21 cellular contexts compared by ENCODE assay signal in the genomic region with DNA sequence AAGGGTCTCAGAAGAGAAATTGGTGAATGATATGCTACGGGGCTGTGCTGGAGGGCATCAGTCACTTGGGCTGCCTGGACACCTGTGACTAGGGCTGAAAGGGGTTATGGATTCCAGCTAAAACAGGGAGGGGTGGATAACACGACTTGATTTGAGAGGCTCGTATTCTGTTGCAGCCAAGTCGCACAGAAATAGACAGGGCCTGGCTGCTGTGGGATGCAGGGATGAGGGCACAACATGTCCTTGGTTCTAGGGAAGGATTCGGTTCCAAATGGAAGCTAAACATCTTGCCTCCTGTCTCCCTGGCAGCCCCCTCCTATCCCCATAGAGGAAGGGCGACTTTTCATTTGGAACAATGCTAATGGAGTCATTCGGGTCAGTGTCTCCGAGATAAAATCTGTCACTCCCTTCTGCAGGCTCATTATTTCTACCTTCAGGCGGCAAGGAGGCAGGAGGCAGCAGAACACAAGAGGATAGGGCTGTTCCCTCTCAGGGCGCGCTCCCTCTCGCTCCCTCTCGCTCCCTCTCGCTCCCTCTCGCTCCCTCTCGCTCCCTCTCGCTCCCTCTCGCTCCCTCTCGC.
"Had no signal": no experiment of that assay in that cellular context is flagged by ENCODE, and none has a peak within 500 bp of the region (broad histone marks: within the 10 kb centered on the region; RNA-seq: fewer than 3 reads in every experiment).

No MANE protein-coding gene starts in this region.

- DNase-seq: activated CD4-positive, alpha-beta T cell treated with anti-CD3 and anti-CD28 coated beads for 1 hour; activated CD4-positive, alpha-beta T cell treated with anti-CD3 and anti-CD28 coated beads, Interleukin-2, amount 50 U/mL, for 1 hour; activated CD8-positive, alpha-beta T cell treated with anti-CD3 and anti-CD28 coated beads, Interleukin-2, amount 10 ng/mL, durations not matched to agents 7 days and 5 days; activated gamma-delta T cell; activated naive CD4-positive, alpha-beta T cell treated with anti-CD3 and anti-CD28 coated beads, Interleukin-2, amount 50 U/mL, for 16 hours; activated naive CD8-positive, alpha-beta T cell treated with anti-CD3 and anti-CD28 coated beads, Interleukin-2, amount 50 U/mL, for 24 hours; cortex of kidney; heart right ventricle; nucleus accumbens; right lobe of liver; stimulated activated CD4-positive, alpha-beta T cell treated with anti-CD3 and anti-CD28 coated beads, Interleukin-15, amount 100 ng/mL, for 24 hours; stomach; WERI-Rb-1 had no signal

- FAIRE-seq: TTC549, urothelium cell line had no signal

- H3K9ac ChIP-seq: parathyroid adenoma had no signal

- ATAC-seq: activated CD8-positive, alpha-beta T cell treated with anti-CD3 and anti-CD28 coated beads, Interleukin-2, amount 10 ng/mL, durations not matched to agents 7 days and 5 days; activated naive CD8-positive, alpha-beta T cell treated with anti-CD3 and anti-CD28 coated beads, Interleukin-2, amount 50 U/mL, for 24 hours; heart right ventricle; right lobe of liver; stimulated activated memory B cell treated with anti-CD40 and anti-IgM and Interleukin-4, amounts not matched to agents 10 μg/mL and 1 μg/mL and 100 μg/mL, for 72 hours had no signal

- H3K4me2 ChIP-seq: smooth muscle cell had no signal

- H3K27ac ChIP-seq: epithelial cell of prostate, heart right ventricle, parathyroid adenoma, right lobe of liver, stomach, suprapubic skin, tibial nerve, WERI-Rb-1 had no signal

- H2AFZ ChIP-seq: parathyroid adenoma had no signal

- H3K4me3 ChIP-seq: heart right ventricle, right lobe of liver, smooth muscle cell, stomach, suprapubic skin, tibial nerve had no signal

- H3K79me2 ChIP-seq: parathyroid adenoma had no signal

- H3K4me1 ChIP-seq: parathyroid adenoma, right lobe of liver, stomach, suprapubic skin, tibial nerve had no signal

- H3K36me3 ChIP-seq: heart right ventricle, right lobe of liver, stomach, suprapubic skin, tibial nerve, WERI-Rb-1 had no signal

- H3K9me3 ChIP-seq: heart right ventricle, right lobe of liver, stomach, suprapubic skin, tibial nerve had no signal

- H3K27me3 ChIP-seq: heart right ventricle, right lobe of liver, stomach, suprapubic skin, tibial nerve had no signal
